In the genomic region with DNA sequence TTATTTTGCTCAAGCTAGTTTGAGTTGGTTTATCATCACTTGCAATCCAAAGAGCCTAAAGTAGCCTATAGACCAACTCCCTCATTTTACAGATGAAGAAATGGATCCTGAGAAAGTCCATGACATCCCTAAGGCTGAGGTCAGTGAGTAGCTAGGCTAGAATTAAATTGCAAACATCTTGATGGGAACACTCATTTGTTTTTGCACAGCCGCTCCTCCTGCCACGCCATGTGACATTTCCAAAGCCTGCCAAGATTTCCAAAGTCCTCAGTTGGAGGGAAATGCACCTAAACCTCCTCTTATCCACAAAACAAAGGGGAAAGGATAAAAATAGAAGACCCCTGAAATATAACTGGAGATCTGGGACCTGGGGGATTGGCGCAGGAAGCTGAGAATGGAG, we compare ENCODE assay signal across 14 cellular contexts. TPM values are rescaled to one million over a fixed set of nuclear protein-coding genes. Genes with fewer than 3 reads are reported as not detected.
DNase-seq lines count a peak whose midpoint lies in the region; ATAC-seq, FAIRE-seq and TF ChIP-seq lines count a peak whose summit lies in the region.
"Had no signal": no experiment of that assay in that cellular context is flagged by ENCODE, and none has a peak within 500 bp of the region (broad histone marks: within the 10 kb centered on the region; RNA-seq: fewer than 3 reads in every experiment).

No MANE protein-coding gene starts in this region.

- DNase-seq in T-helper 2 cell treated with Interferon-gamma antibody and Interleukin-4, amounts not matched to agents 5 μg/mL and 100 μg/mL, for 36 hours (ENCODE audit: low spot score) = no peak
- no peak for DNase-seq in T-helper 2 cell
- DNase-seq in GM12878 (ENCODE audit: low read depth, low spot score) = no peak
- peak; percentile 16 for DNase-seq in kidney
- DNase-seq in tibial nerve (ENCODE audit: low spot score in 2 of 2) = no peak
- DNase-seq in anterior cingulate cortex (lab: John Stamatoyannopoulos, UW) = no peak
- no peak for DNase-seq in NCI-H1105 (lab: John Stamatoyannopoulos, UW)
- DNase-seq: immature natural killer cell, NCI-H187 treated with DMSO at 0.1 percent for 48 hours, SJCRH30 had no signal

- H3K4me3 ChIP-seq in GM12878 = no peak overlapping the region
- H3K4me3 ChIP-seq in kidney (ENCODE audit: low read length in 2 of 2) = no peak overlapping the region
- H3K4me3 ChIP-seq in tibial nerve = no peak overlapping the region
- H3K4me3 ChIP-seq: SJCRH30 had no signal

- no peak for TF ChIP-seq RAD21 in GM12878 (IDR thresholded peaks at IDR 0.05; ENCODE audit: insufficient read depth, low read depth, low read length)

- 0 out of 2 replicates have a peak overlapping the region, but pooled peaks have one; percentile 13 for H3K4me2 ChIP-seq in GM12878 (ENCODE audit: control insufficient read depth, insufficient read depth)

- CTCF ChIA-PET in GM12878 (lab: Yijun Ruan, JAX) = interaction anchor here (0.8 to 16.9 kb wide), 7 partner anchors 7 to 195 kb away, joined by 3 to 298 read pairs (median 12); a partner anchor contains a TSS

- no peak overlapping the region for H3K27ac ChIP-seq in GM12878 (ENCODE audit: control insufficient read depth, insufficient read depth)
- no peak overlapping the region for H3K27ac ChIP-seq in kidney (ENCODE audit: low read depth in 2 of 2, low read length in 2 of 2)
- H3K27ac ChIP-seq in tibial nerve = peak overlapping the region; percentile 53 to 83 (median 72)
- H3K27ac ChIP-seq: SJCRH30 had no signal

- TF ChIP-seq EP300 in GM12878 (IDR thresholded peaks at IDR 0.05; ENCODE audit: borderline replicate concordance in 1 of 2, control insufficient read depth in 1 of 2, low read depth in 2 of 2, low read length in 2 of 2) = no peak
- peak in 1 of 2 donors; percentile 5 for TF ChIP-seq EP300 in tibial nerve (IDR thresholded peaks at IDR 0.05)

- RAD21 ChIA-PET in GM12878 (lab: Charles Lee; ENCODE audit: unreplicated experiment) = interaction anchor here (0.9 to 1.4 kb wide), 3 partner anchors 35 to 93 kb away, joined by 3 to 6 read pairs (median 3); a partner anchor contains a TSS

- H3K4me1 Mint-ChIP-seq in T-helper 2 cell treated with Interferon-gamma antibody and Interleukin-4, amounts not matched to agents 5 μg/mL and 100 μg/mL, for 36 hours (ENCODE audit: low read depth) = peaks cover 43% of the 10 kb centered on the region

- SMC1A ChIA-PET in GM12878 (lab: Charles Lee; ENCODE audit: uncharacterized antibody, unreplicated experiment) = interaction anchor here (1.0 to 2.6 kb wide), 8 partner anchors 9 to 195 kb away, joined by 3 to 10 read pairs (median 4); a partner anchor contains a TSS

- H3K79me2 ChIP-seq in GM12878 (ENCODE audit: control insufficient read depth, insufficient read depth, low read length) = no peaks in the 10 kb centered on the region

- no TSS peak for BruUV-seq in GM12878 (replicated peaks; lab: Mats Ljungman, UMichigan)

- H3K9me3 ChIP-seq in GM12878 (replicated peaks; ENCODE audit: control insufficient read depth, insufficient read depth, low read length) (no peaks in the 10 kb centered on the region), kidney (ENCODE audit: control insufficient read depth in 1 of 2, low read length in 2 of 2) (no peaks in the 10 kb centered on the region), tibial nerve (no peaks in the 10 kb centered on the region)
- H3K9me3 ChIP-seq: SJCRH30 had no signal

- H3K27ac Mint-ChIP-seq in T-helper 2 cell treated with Interferon-gamma antibody and Interleukin-4, amounts not matched to agents 5 μg/mL and 100 μg/mL, for 36 hours = peak overlapping the region; percentile 70
- H3K27ac Mint-ChIP-seq: immature natural killer cell had no signal

- H3K4me1 ChIP-seq in GM12878 (ENCODE audit: control insufficient read depth, insufficient read depth, low read length) = peaks cover 14% of the 10 kb centered on the region
- H3K4me1 ChIP-seq in kidney (ENCODE audit: control insufficient read depth in 1 of 2, insufficient read depth in 1 of 2, low read depth in 1 of 2, low read length in 2 of 2) = peaks cover 0 to 3% of the 10 kb centered on the region in 2 donors
- H3K4me1 ChIP-seq in tibial nerve = peaks cover 0 to 27% (median 11%) of the 10 kb centered on the region in 4 donors
- H3K4me1 ChIP-seq: SJCRH30 had no signal

- WGBS in GM12878 (ENCODE audit: insufficient coverage, insufficient replicate concordance, low lambda C conversion rate, missing lambda C conversion rate) = 73% methylated on average over 3 of the region's 3 CpGs
- 60 to 76% methylated on average over 3 of the region's 3 CpGs for WGBS in tibial nerve, 2 donors

- H3K27me3 Mint-ChIP-seq in T-helper 2 cell treated with Interferon-gamma antibody and Interleukin-4, amounts not matched to agents 5 μg/mL and 100 μg/mL, for 36 hours (ENCODE audit: low read depth) = no peaks in the 10 kb centered on the region

- TF ChIP-seq POLR2A in GM12878 (IDR thresholded peaks at IDR 0.05; ENCODE audit: low read depth, low read length) (no peak), tibial nerve (IDR thresholded peaks at IDR 0.05) (no peak)

- in situ Hi-C loops in GM12878 (cut with MboI) = no loop called here

- H2AFZ ChIP-seq in GM12878 (ENCODE audit: control insufficient read depth, low read depth, low read length) = no peak overlapping the region

- TF ChIP-seq CTCF in GM12878 (IDR thresholded peaks at IDR 0.05 in 2 of 3, conservative IDR thresholded peaks at IDR 0.05 in 1 of 3; ENCODE audit: control insufficient read depth in 2 of 3, extremely low read depth in 1 of 3, insufficient read depth in 1 of 3, low read depth in 3 of 3, low read length in 3 of 3) (no peak), kidney (IDR thresholded peaks at IDR 0.05; ENCODE audit: borderline replicate concordance, extremely low read depth, insufficient read depth) (no peak), tibial nerve (IDR thresholded peaks at IDR 0.05) (no peak)

- no peaks in the 10 kb centered on the region for H3K36me3 ChIP-seq in GM12878 (ENCODE audit: control insufficient read depth in 2 of 2, insufficient read depth in 2 of 2, low read length in 1 of 2)
- H3K36me3 ChIP-seq in kidney (ENCODE audit: control insufficient read depth in 1 of 2, insufficient read depth in 2 of 2, low read length in 2 of 2) = no peaks in the 10 kb centered on the region
- no peaks in the 10 kb centered on the region for H3K36me3 ChIP-seq in tibial nerve
- H3K36me3 ChIP-seq: SJCRH30 had no signal

- no peaks in the 10 kb centered on the region for H3K9me3 Mint-ChIP-seq in T-helper 2 cell treated with Interferon-gamma antibody and Interleukin-4, amounts not matched to agents 5 μg/mL and 100 μg/mL, for 36 hours
- H3K9me3 Mint-ChIP-seq: immature natural killer cell had no signal

- POLR2A ChIA-PET in GM12878 (lab: Charles Lee) = interaction anchor here (0.6 to 1.8 kb wide), 4 partner anchors 8 to 187 kb away, joined by 3 to 7 read pairs (median 3); no protein-coding TSS in a partner anchor

- no peaks in the 10 kb centered on the region for H4K20me1 ChIP-seq in GM12878 (ENCODE audit: control insufficient read depth, insufficient read depth)

- H3K9ac ChIP-seq in GM12878 (ENCODE audit: control insufficient read depth, insufficient read depth, low read length) (no peak overlapping the region), kidney (ENCODE audit: low read length in 2 of 2) (no peak overlapping the region)

- peaks cover 1% of the 10 kb centered on the region for H3K36me3 Mint-ChIP-seq in T-helper 2 cell treated with Interferon-gamma antibody and Interleukin-4, amounts not matched to agents 5 μg/mL and 100 μg/mL, for 36 hours (ENCODE audit: low read depth)
- H3K36me3 Mint-ChIP-seq: immature natural killer cell had no signal

- intact Hi-C loops in GM12878 (cut with micrococcal nuclease; ENCODE audit: unreplicated experiment) = no loop called here
- intact Hi-C loops in kidney (cut with DNase I) = no loop called here

- peak overlapping the region; percentile 56 for H3K4me3 Mint-ChIP-seq in T-helper 2 cell treated with Interferon-gamma antibody and Interleukin-4, amounts not matched to agents 5 μg/mL and 100 μg/mL, for 36 hours
- H3K4me3 Mint-ChIP-seq: immature natural killer cell had no signal

- H3K27me3 ChIP-seq in GM12878 (replicated peaks in 1 of 2; ENCODE audit: control insufficient read depth in 2 of 2, insufficient read depth in 2 of 2, low read length in 1 of 2) (no peaks in the 10 kb centered on the region), tibial nerve (no peaks in the 10 kb centered on the region)
- H3K27me3 ChIP-seq: SJCRH30 had no signal

- FAIRE-seq in GM12878 (lab: Jason Lieb, UNC) (no peak), kidney (lab: Jason Lieb, UNC) (no peak)
- FAIRE-seq: A204.1, small intestine had no signal

- no peak for ATAC-seq in GM12878
- ATAC-seq in GM19395 (IDR thresholded peaks at IDR 0.05; ENCODE audit: unreplicated experiment) = no peak

RNA-seq across cellular contexts. Expression of a gene that starts 15.0 kb away (rescaled TPM):
- total RNA-seq in GM12878 (2013; cell fraction: nucleolus; rRNA removed) = not detected in 2 replicates
- total RNA-seq in GM12878 (2014; rRNA removed) = 0.05 and 0.73 TPM in 2 replicates
- total RNA-seq in GM12878 (2014; rRNA removed; fragmentation: Illumina TruSeq; extraction: Trizol) = 0.14 and 0.27 TPM in 2 replicates
- total RNA-seq in GM12878 (2021) = 0.21 and 0.27 TPM in 2 replicates
- not detected for polyA plus RNA-seq in GM12878 (2011; ENCODE audit: low read depth)
- polyA plus RNA-seq in GM12878 (2011; rRNA removed) = 0.82 and 1.2 TPM in 2 replicates
- 2.3 and 3.7 TPM in 2 replicates for polyA plus RNA-seq in GM12878 (2011; cell fraction: cytosol; rRNA removed)
- polyA plus RNA-seq in GM12878 (2011; cell fraction: nucleus; rRNA removed) = 1.3 and 2.1 TPM in 2 replicates
- polyA plus RNA-seq in GM12878 (2012) = 0.28 TPM in 1 of 2 replicates, not detected in the other
- 0.37 and 0.40 TPM in 2 replicates for polyA plus RNA-seq in GM12878 (2014; fragmentation: Illumina TruSeq; extraction: Trizol)
- polyA plus RNA-seq in GM12878 (2014; fragmentation: Nextera tagmentation; extraction: Ambion mirVana) = under 1 TPM; 0.16 to 0.22 TPM
- polyA plus RNA-seq in GM12878 (2014; rRNA removed) = 0.27 and 0.79 TPM in 2 replicates
- polyA plus RNA-seq in GM12878 (2016; fragmentation: Nextera tagmentation; extraction: Ambion mirVana) = under 1 TPM; 0.11 to 0.56 TPM
- 0.95 and 2.5 TPM in 2 replicates for polyA minus RNA-seq in GM12878 (2011; rRNA and poly(A)+ RNA removed)
- polyA minus RNA-seq in GM12878 (2011; cell fraction: cytosol; rRNA and poly(A)+ RNA removed) = 0.62 and 5.1 TPM in 2 replicates
- 0.67 and 1.2 TPM in 2 replicates for polyA minus RNA-seq in GM12878 (2011; cell fraction: nucleus; rRNA and poly(A)+ RNA removed)
- 2.4 TPM for total RNA-seq in kidney
- not detected for polyA plus RNA-seq in kidney (ENCODE audit: insufficient read depth, low read depth, low replicate concordance)
- total RNA-seq in tibial nerve = under 1 TPM in 2 of 4 donors, not detected in 2; 0.44 to 0.59 TPM
- total RNA-seq: SJCRH30, subcutaneous adipose tissue had no signal
- polyA plus RNA-seq: immature natural killer cell had no signal

RNA-seq across cellular contexts. Expression of a gene that starts 56.7 kb away (rescaled TPM):
- total RNA-seq in GM12878 (2013; cell fraction: nucleolus; rRNA removed) = 47.5 and 54.0 TPM in 2 replicates
- total RNA-seq in GM12878 (2014; rRNA removed) (19.0 and 20.6 TPM in 2 replicates), GM12878 (2014; rRNA removed; fragmentation: Illumina TruSeq; extraction: Trizol) (5.9 and 7.2 TPM in 2 replicates), GM12878 (2021) (19.0 and 20.1 TPM in 2 replicates), kidney (30.0 TPM), tibial nerve (10 to 100 TPM; 27.6 to 32.3 (median 29.9) TPM)
- polyA plus RNA-seq in GM12878 (2011; ENCODE audit: low read depth) = 3.8 TPM
- polyA plus RNA-seq in GM12878 (2011; rRNA removed) (7.6 and 17.0 TPM in 2 replicates), GM12878 (2014; fragmentation: Illumina TruSeq; extraction: Trizol) (1.9 and 5.8 TPM in 2 replicates), GM12878 (2014; fragmentation: Nextera tagmentation; extraction: Ambion mirVana) (1 to 10 TPM in 1 of 2 experiments, under 1 TPM in 1; 0.82 to 1.5 TPM), GM12878 (2014; rRNA removed) (15.3 and 17.9 TPM in 2 replicates), GM12878 (2016; fragmentation: Nextera tagmentation; extraction: Ambion mirVana) (10 to 100 TPM; 11.2 to 14.7 TPM), kidney (ENCODE audit: insufficient read depth, low read depth, low replicate concordance) (21.2 TPM)
- 16.8 and 25.9 TPM in 2 replicates for polyA plus RNA-seq in GM12878 (2011; cell fraction: cytosol; rRNA removed)
- polyA plus RNA-seq in GM12878 (2011; cell fraction: nucleus; rRNA removed) = 49.6 and 54.4 TPM in 2 replicates
- 10.1 and 10.7 TPM in 2 replicates for polyA plus RNA-seq in GM12878 (2012)
- polyA minus RNA-seq in GM12878 (2011; rRNA and poly(A)+ RNA removed) = 19.5 and 36.3 TPM in 2 replicates
- 15.2 and 16.1 TPM in 2 replicates for polyA minus RNA-seq in GM12878 (2011; cell fraction: cytosol; rRNA and poly(A)+ RNA removed)
- 13.2 and 20.3 TPM in 2 replicates for polyA minus RNA-seq in GM12878 (2011; cell fraction: nucleus; rRNA and poly(A)+ RNA removed)

Comparison
In these comparisons a context has a peak if more than half of its experiments do, and no peak if none do; other contexts are left out.
1. H3K27ac ChIP-seq: peak in tibial nerve (4 of 4); none in GM12878 (single experiment) and kidney (0 of 2).